17 cellular contexts compared by ENCODE assay signal in genomic region chr5:149426931-149427330, GRCh38. TPM values are rescaled to one million over a fixed set of nuclear protein-coding genes. Genes with fewer than 3 reads are reported as not detected.
DNase-seq lines count a peak whose midpoint lies in the region; ATAC-seq and TF ChIP-seq lines count a peak whose summit lies in the region.
"Had no signal": no experiment of that assay in that cellular context is flagged by ENCODE, and none has a peak within 500 bp of the region (broad histone marks: within the 10 kb centered on the region; RNA-seq: fewer than 3 reads in every experiment).

No MANE protein-coding gene starts in this region.

- H3K9me3 ChIP-seq in SK-N-SH (no peaks in the 10 kb centered on the region), mucosa of rectum (ENCODE audit: control insufficient read depth in 2 of 2, low read length in 2 of 2) (no peaks in the 10 kb centered on the region), upper lobe of left lung (no peaks in the 10 kb centered on the region)
- H3K9me3 ChIP-seq in effector memory CD4-positive, alpha-beta T cell (ENCODE audit: control insufficient read depth, low read length): no peaks in the 10 kb centered on the region
- H3K9me3 ChIP-seq: neutrophil had no signal

- H3K4me1 ChIP-seq in SK-N-SH (ENCODE audit: control insufficient read depth in 1 of 2, insufficient read depth in 2 of 2, low read depth in 1 of 2, low read length in 1 of 2): peaks cover 16 to 62% of the 10 kb centered on the region in 2 experiments
- peaks cover 11 to 12% of the 10 kb centered on the region in 2 donors for H3K4me1 ChIP-seq in mucosa of rectum (ENCODE audit: control insufficient read depth in 2 of 2, insufficient read depth in 2 of 2, low read length in 2 of 2)
- H3K4me1 ChIP-seq in upper lobe of left lung: peaks cover 46 to 63% (median 52%) of the 10 kb centered on the region in 4 donors
- H3K4me1 ChIP-seq in effector memory CD4-positive, alpha-beta T cell (ENCODE audit: control insufficient read depth, insufficient read depth, low read length, poor library complexity, severe bottlenecking): no peaks in the 10 kb centered on the region

- TF ChIP-seq EP300 in SK-N-SH (IDR thresholded peaks at IDR 0.05; ENCODE audit: borderline replicate concordance in 1 of 2, low read depth in 1 of 2, low read length in 1 of 2) (no peak), upper lobe of left lung (IDR thresholded peaks at IDR 0.05) (no peak)

- H2AFZ ChIP-seq in SK-N-SH (ENCODE audit: low read depth): no peak overlapping the region

- no peak overlapping the region for H3K4me3 ChIP-seq in SK-N-SH (ENCODE audit: low read depth in 2 of 2, low read length in 1 of 2)
- H3K4me3 ChIP-seq in choroid plexus epithelial cell (ENCODE audit: low read depth, low read length): no peak overlapping the region
- no peak overlapping the region for H3K4me3 ChIP-seq in mucosa of rectum (ENCODE audit: low read length in 2 of 2)
- no peak overlapping the region for H3K4me3 ChIP-seq in upper lobe of left lung
- H3K4me3 ChIP-seq in effector memory CD4-positive, alpha-beta T cell (ENCODE audit: insufficient read depth, low read depth, low read length, poor library complexity, severe bottlenecking): no peak overlapping the region
- H3K4me3 ChIP-seq: SK-N-MC had no signal

- POLR2A ChIA-PET in SK-N-SH (lab: Yijun Ruan, JAX): no interaction called here

- H3K9me2 ChIP-seq in SK-N-SH: no peaks in the 10 kb centered on the region

- WGBS in SK-N-SH (ENCODE audit: low lambda C conversion rate): 96% methylated on average over 2 of the region's 2 CpGs
- 96 to 98% methylated on average over 2 of the region's 2 CpGs for WGBS in upper lobe of left lung, 2 donors

- H3K27me3 ChIP-seq in SK-N-SH (ENCODE audit: insufficient read depth): no peaks in the 10 kb centered on the region
- H3K27me3 ChIP-seq in mucosa of rectum (ENCODE audit: control insufficient read depth in 2 of 2, insufficient read depth in 2 of 2, low read length in 2 of 2): no peaks in the 10 kb centered on the region
- H3K27me3 ChIP-seq in upper lobe of left lung: no peaks in the 10 kb centered on the region
- H3K27me3 ChIP-seq in effector memory CD4-positive, alpha-beta T cell (replicated peaks; ENCODE audit: control insufficient read depth, insufficient read depth, low read length, poor library complexity, severe bottlenecking): no peaks in the 10 kb centered on the region
- H3K27me3 ChIP-seq: neutrophil had no signal

- H3K27ac ChIP-seq in SK-N-SH (ENCODE audit: low read depth in 2 of 2, low read length in 1 of 2) (peak overlapping the region; percentile 24 to 67; a peak in 2 of 4 replicates), mucosa of rectum (ENCODE audit: low read depth in 2 of 2, low read length in 2 of 2) (peak overlapping the region; percentile 14 to 43), upper lobe of left lung (peak overlapping the region; percentile 13 to 93 (median 64))
- no peak overlapping the region for H3K27ac ChIP-seq in effector memory CD4-positive, alpha-beta T cell (ENCODE audit: insufficient read depth, low read length, poor library complexity, severe bottlenecking)
- H3K27ac ChIP-seq: 22Rv1, KMS-11, neutrophil, SK-N-MC had no signal

- no peak overlapping the region for H3K9ac ChIP-seq in SK-N-SH
- H3K9ac ChIP-seq in mucosa of rectum (ENCODE audit: low read depth in 1 of 2, low read length in 2 of 2): no peak overlapping the region
- H3K9ac ChIP-seq: KMS-11 had no signal

- no peak for TF ChIP-seq POLR2A in upper lobe of left lung (IDR thresholded peaks at IDR 0.05)

- no peak for TF ChIP-seq RAD21 in SK-N-SH (IDR thresholded peaks at IDR 0.05; ENCODE audit: low read length)

- CTCF ChIA-PET in SK-N-SH (lab: Yijun Ruan, JAX): interaction anchor here (52.5 kb wide), 1 partner anchor 55 kb away, joined by 1751 read pairs; the partner anchor contains the start of genes IL17B and PCYOX1L

- no peaks in the 10 kb centered on the region for H3K79me2 ChIP-seq in SK-N-SH (ENCODE audit: insufficient read depth)

- DNase-seq in SK-N-SH (no peak), choroid plexus epithelial cell (ENCODE audit: low read depth) (peak; percentile 50), upper lobe of left lung (no peak)
- no peak for DNase-seq in activated T-cell treated with anti-CD3 and anti-CD28 coated beads, Interleukin-2, amount 50 U/mL, for 1 hour
- no peak for DNase-seq in effector memory CD4-positive, alpha-beta T cell
- DNase-seq: activated effector memory CD4-positive, alpha-beta T cell treated with Interleukin-2 at 50 U/mL for 16 hours; DND-41; NCI-H146; NCI-H510A had no signal

- H3F3A ChIP-seq in SK-N-SH (replicated peaks; ENCODE audit: insufficient read depth): peaks cover 78% of the 10 kb centered on the region

- no peaks in the 10 kb centered on the region for H4K20me1 ChIP-seq in SK-N-SH (ENCODE audit: insufficient read depth)

- TF ChIP-seq CTCF in SK-N-SH (IDR thresholded peaks at IDR 0.05) (no peak), choroid plexus epithelial cell (conservative IDR thresholded peaks at IDR 0.05; ENCODE audit: low read depth, low read length) (no peak), upper lobe of left lung (IDR thresholded peaks at IDR 0.05) (no peak)

- H3K36me3 ChIP-seq in SK-N-SH (replicated peaks in 1 of 2; ENCODE audit: control insufficient read depth in 1 of 2, insufficient read depth in 2 of 2, low read length in 1 of 2) (peaks cover 17 to 63% of the 10 kb centered on the region in 2 experiments), mucosa of rectum (ENCODE audit: control insufficient read depth in 2 of 2, insufficient read depth in 2 of 2, low read length in 2 of 2) (peaks cover 4 to 18% of the 10 kb centered on the region in 2 donors), upper lobe of left lung (peaks cover 0 to 32% (median 8%) of the 10 kb centered on the region in 4 donors)
- H3K36me3 ChIP-seq in effector memory CD4-positive, alpha-beta T cell (ENCODE audit: control insufficient read depth, insufficient read depth, low read length): no peaks in the 10 kb centered on the region
- H3K36me3 ChIP-seq: neutrophil had no signal

- ATAC-seq in SK-N-SH treated with all-trans-retinoic acid at 6 μM for 48 hours (no peak), upper lobe of left lung (ENCODE audit: low FRiP score in 2 of 2) (no peak), GM18519 (IDR thresholded peaks at IDR 0.05; ENCODE audit: low FRiP score, unreplicated experiment) (no peak)

- H3K4me2 ChIP-seq in SK-N-SH: no peak overlapping the region
- H3K4me2 ChIP-seq: KMS-11 had no signal

TF ChIP-seq in SK-N-SH, 30 proteins besides CTCF, POLR2A, EP300 and RAD21:
- TF ChIP-seq GABPA (IDR thresholded peaks at IDR 0.05; ENCODE audit: low read depth): no peak
- TF ChIP-seq NFIC (IDR thresholded peaks at IDR 0.05; ENCODE audit: borderline replicate concordance): no peak
- TF ChIP-seq TCF12 (IDR thresholded peaks at IDR 0.05): no peak
- TF ChIP-seq USF2 (IDR thresholded peaks at IDR 0.05; ENCODE audit: borderline replicate concordance, low read depth, low read length): no peak

TF ChIP-seq in SK-N-SH treated with all-trans-retinoic acid at 6 μM for 48 hours, 23 proteins besides CTCF, POLR2A, EP300 and RAD21:
- TF ChIP-seq RARB (CRISPR knock-in tag; IDR thresholded peaks at IDR 0.05): no peak
- TF ChIP-seq BACH2 (CRISPR knock-in tag; IDR thresholded peaks at IDR 0.05; ENCODE audit: borderline replicate concordance): no peak
- no peak for TF ChIP-seq SNAI2 (CRISPR knock-in tag; IDR thresholded peaks at IDR 0.05)
- no peak for TF ChIP-seq ARNTL (CRISPR knock-in tag; IDR thresholded peaks at IDR 0.05; ENCODE audit: borderline replicate concordance, low read depth)
- no peak for TF ChIP-seq CREB5 (CRISPR knock-in tag; IDR thresholded peaks at IDR 0.05; ENCODE audit: low read depth)
- no peak for TF ChIP-seq ESRRG (CRISPR knock-in tag; IDR thresholded peaks at IDR 0.05)
- no peak for TF ChIP-seq CSDC2 (CRISPR knock-in tag; IDR thresholded peaks at IDR 0.05)
- TF ChIP-seq OSR1 (CRISPR knock-in tag; IDR thresholded peaks at IDR 0.05): no peak
- TF ChIP-seq ZC3H10 (CRISPR knock-in tag; IDR thresholded peaks at IDR 0.05): no peak
- no peak for TF ChIP-seq ISL1 (CRISPR knock-in tag; IDR thresholded peaks at IDR 0.05)
- no peak for TF ChIP-seq TSHZ2 (CRISPR knock-in tag; IDR thresholded peaks at IDR 0.05)

RNA-seq across cellular contexts. Expression of gene IL17B, which starts 47.8 kb away (rescaled TPM):
- 0.16 TPM in 1 of 2 replicates, not detected in the other for polyA plus RNA-seq in SK-N-SH (2012; rRNA removed)
- 0.09 TPM in 1 of 2 replicates, not detected in the other for polyA plus RNA-seq in SK-N-SH (2012; cell fraction: cytosol; rRNA removed)
- polyA plus RNA-seq in SK-N-SH (2012; cell fraction: nucleus; rRNA removed): 0.29 TPM in 1 of 2 replicates, not detected in the other
- 1 to 10 TPM in 1 of 6 donors, not detected in 5; 2.4 TPM for total RNA-seq in upper lobe of left lung
- polyA plus RNA-seq: CD14-positive monocyte had no signal
